9 cellular contexts compared by ENCODE assay signal in the genomic region with DNA sequence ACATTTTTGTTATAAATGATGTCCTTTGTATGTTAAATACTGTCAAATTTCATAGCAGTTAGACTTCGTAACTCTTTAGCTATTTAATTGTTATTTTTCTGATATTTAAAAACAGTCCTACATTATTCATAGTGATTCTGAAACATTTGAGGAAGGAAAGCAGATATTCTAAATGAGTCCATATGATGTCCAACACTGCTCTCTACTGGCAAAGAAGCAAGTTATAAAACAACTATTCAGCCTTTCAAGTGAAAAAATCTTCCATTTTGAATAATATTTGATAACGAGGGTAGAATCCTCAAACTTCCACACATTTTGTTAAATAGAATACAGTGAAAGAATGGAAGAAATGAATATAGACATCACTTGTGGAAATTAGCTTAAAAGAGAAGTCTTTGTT.
DNase-seq lines count a peak whose midpoint lies in the region; ATAC-seq and TF ChIP-seq lines count a peak whose summit lies in the region.
"Had no signal": no experiment of that assay in that cellular context is flagged by ENCODE, and none has a peak within 500 bp of the region (broad histone marks: within the 10 kb centered on the region; RNA-seq: fewer than 3 reads in every experiment).

No MANE protein-coding gene starts in this region.

- H4K91ac ChIP-seq in mesenchymal stem cell (ENCODE audit: low read length), result no peak overlapping the region

- no peaks in the 10 kb centered on the region for H3K27me3 Mint-ChIP-seq in brain

- no peak overlapping the region for H3K27ac ChIP-seq in mesenchymal stem cell (ENCODE audit: low read length, poor library complexity, severe bottlenecking)
- H3K27ac ChIP-seq in suprapubic skin, result no peak overlapping the region
- H3K27ac ChIP-seq: SJCRH30 had no signal

- H3K9me3 ChIP-seq in mesenchymal stem cell (ENCODE audit: control insufficient read depth, low read length), result no peaks in the 10 kb centered on the region
- H3K9me3 ChIP-seq in suprapubic skin, result no peaks in the 10 kb centered on the region
- H3K9me3 ChIP-seq: SJCRH30 had no signal

- no peak for TF ChIP-seq POLR2A in suprapubic skin (IDR thresholded peaks at IDR 0.05)

- ATAC-seq in HG02588 (IDR thresholded peaks at IDR 0.05; ENCODE audit: unreplicated experiment) (peak; percentile 47), GM21619 (IDR thresholded peaks at IDR 0.05; ENCODE audit: unreplicated experiment) (no peak)

- H3K4me1 Mint-ChIP-seq in brain, result peaks cover 26% of the 10 kb centered on the region

- H2BK120ac ChIP-seq in mesenchymal stem cell (ENCODE audit: low read depth, low read length), result no peak overlapping the region

- H3K4me3 Mint-ChIP-seq in brain, result no peak overlapping the region

- no peak overlapping the region for H3K23ac ChIP-seq in mesenchymal stem cell (ENCODE audit: low read length in 2 of 2)

- no CpG with 5 or more reads among the region's 2 CpGs for WGBS in mesenchymal stem cell
- WGBS in suprapubic skin, result 6% methylated on average over 2 of the region's 2 CpGs

- no peak overlapping the region for H2BK12ac ChIP-seq in mesenchymal stem cell (ENCODE audit: low read length in 2 of 2)

- peak overlapping the region in 1 of 5 experiments; percentile 41 for H3K27ac Mint-ChIP-seq in brain

- H3K14ac ChIP-seq in mesenchymal stem cell (ENCODE audit: low read length in 2 of 2), result no peak overlapping the region

- H3K4me1 ChIP-seq in mesenchymal stem cell (ENCODE audit: control insufficient read depth, insufficient read depth, low read depth, low read length) (peaks cover 1% of the 10 kb centered on the region), suprapubic skin (no peaks in the 10 kb centered on the region)

- no peak overlapping the region for H3K18ac ChIP-seq in mesenchymal stem cell (ENCODE audit: low read depth in 1 of 2, low read length in 2 of 2)

- H3K27me3 ChIP-seq in mesenchymal stem cell (ENCODE audit: control insufficient read depth in 1 of 2, insufficient read depth in 1 of 2, low read length in 2 of 2) (no peaks in the 10 kb centered on the region), suprapubic skin (no peaks in the 10 kb centered on the region)
- H3K27me3 ChIP-seq: SJCRH30 had no signal

- H2BK15ac ChIP-seq in mesenchymal stem cell (ENCODE audit: low read depth, poor library complexity, severe bottlenecking), result no peak overlapping the region

- H3K4ac ChIP-seq in mesenchymal stem cell (ENCODE audit: low read depth in 1 of 2, low read length in 2 of 2), result no peak overlapping the region

- no peak overlapping the region for H4K8ac ChIP-seq in mesenchymal stem cell (ENCODE audit: low read length)

- in situ Hi-C loops in G401 (cut with HindIII; ENCODE audit: low sequenced_read_pairs), result no loop called here

- no peak overlapping the region for H2AK5ac ChIP-seq in mesenchymal stem cell (ENCODE audit: low read length, severe bottlenecking)

- no peak overlapping the region for H2BK5ac ChIP-seq in mesenchymal stem cell (ENCODE audit: low read depth, low read length, poor library complexity, severe bottlenecking)

- H3K79me1 ChIP-seq in mesenchymal stem cell (replicated peaks; ENCODE audit: low read length, poor library complexity, severe bottlenecking), result peaks cover 4% of the 10 kb centered on the region

- no peak overlapping the region for H3K4me2 ChIP-seq in mesenchymal stem cell (ENCODE audit: low read length, poor library complexity, severe bottlenecking)

- H3K36me3 Mint-ChIP-seq in brain, result no peaks in the 10 kb centered on the region

- H3K9me3 Mint-ChIP-seq in brain, result no peaks in the 10 kb centered on the region

- no peak overlapping the region for H2AFZ ChIP-seq in mesenchymal stem cell (ENCODE audit: low read depth, low read length)

- DNase-seq in G401 (ENCODE audit: low spot score) (peak; percentile 31), NCI-H2227 treated with DMSO at 0.1 percent for 48 hours (lab: John Stamatoyannopoulos, UW) (peak; percentile 11), mesenchymal stem cell (peak; percentile 70), suprapubic skin (ENCODE audit: low spot score in 2 of 2) (no peak)
- DNase-seq in activated CD4-positive, CD25-positive, alpha-beta regulatory T cell (lab: John Stamatoyannopoulos, UW), result no peak

- no peaks in the 10 kb centered on the region for H3K36me3 ChIP-seq in mesenchymal stem cell (ENCODE audit: control insufficient read depth in 1 of 2, insufficient read depth in 2 of 2, low read depth in 1 of 2, low read length in 2 of 2)
- H3K36me3 ChIP-seq in suprapubic skin, result no peaks in the 10 kb centered on the region
- H3K36me3 ChIP-seq: SJCRH30 had no signal

- TF ChIP-seq EP300 in suprapubic skin (IDR thresholded peaks at IDR 0.05), result no peak

- TF ChIP-seq CTCF in brain (conservative IDR thresholded peaks at IDR 0.05) (peak; percentile 80 to 87), suprapubic skin (IDR thresholded peaks at IDR 0.05) (peak in 1 of 2 donors; percentile 15)

- peak overlapping the region; percentile 82 for H3K9ac ChIP-seq in mesenchymal stem cell (ENCODE audit: low read length)

- no peak overlapping the region for H3K4me3 ChIP-seq in mesenchymal stem cell (ENCODE audit: insufficient read depth in 1 of 2, low read depth in 1 of 2, low read length in 2 of 2)
- no peak overlapping the region for H3K4me3 ChIP-seq in suprapubic skin
- H3K4me3 ChIP-seq: SJCRH30 had no signal

Comparison
In these comparisons a context has a peak if more than half of its experiments do, and no peak if none do; other contexts are left out.
1. DNase-seq: peak in G401 (single experiment), NCI-H2227 treated with DMSO at 0.1 percent for 48 hours (single experiment) and mesenchymal stem cell (single experiment); none in suprapubic skin (0 of 2) and activated CD4-positive, CD25-positive, alpha-beta regulatory T cell (0 of 4).